In the genomic region with DNA sequence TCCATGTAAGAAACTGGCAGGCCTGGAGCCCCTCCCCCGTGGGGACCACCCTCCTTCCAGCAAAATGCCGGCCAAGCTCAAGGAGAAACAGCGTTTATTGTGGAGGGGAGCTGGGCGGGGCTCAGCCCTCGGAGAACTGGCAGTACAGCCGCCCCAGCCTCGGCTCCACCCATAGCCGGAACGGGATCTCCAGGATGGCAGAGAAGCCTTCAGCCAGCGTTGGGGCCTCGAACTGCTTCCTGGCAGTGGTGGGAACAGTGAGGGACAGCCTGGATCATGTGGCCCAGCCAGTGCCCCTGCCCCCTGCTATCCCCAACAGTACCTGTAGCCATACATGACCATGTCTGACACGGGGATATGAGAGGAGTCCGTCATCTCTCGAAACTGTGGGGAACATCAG, we compare ENCODE assay signal across 12 cellular contexts. TPM values are rescaled to one million over a fixed set of nuclear protein-coding genes. Genes with fewer than 3 reads are reported as not detected.
DNase-seq lines count a peak whose midpoint lies in the region; TF ChIP-seq lines count a peak whose summit lies in the region.
"Had no signal": no experiment of that assay in that cellular context is flagged by ENCODE, and none has a peak within 500 bp of the region (broad histone marks: within the 10 kb centered on the region; RNA-seq: fewer than 3 reads in every experiment).

No MANE protein-coding gene starts in this region.

- no peaks in the 10 kb centered on the region for H3K27me3 ChIP-seq in H9 (ENCODE audit: insufficient read depth, low read length)
- H3K27me3 ChIP-seq in spleen (replicated peaks in 1 of 7): no peaks in the 10 kb centered on the region

- H3K4me1 Mint-ChIP-seq in H9: peaks cover 16 to 34% of the 10 kb centered on the region in 2 experiments

- no peak overlapping the region for H2BK12ac ChIP-seq in H9 (ENCODE audit: insufficient read length, low read depth, low read length)

- no peak for TF ChIP-seq POLR2A in spleen (IDR thresholded peaks at IDR 0.05)

- H4K8ac ChIP-seq in H9 (replicated peaks; ENCODE audit: insufficient read length, low read depth, low read length): no peak overlapping the region

- H2BK120ac ChIP-seq in H9 (ENCODE audit: low read depth, low read length, poor library complexity, severe bottlenecking): no peak overlapping the region

- H3K27ac ChIP-seq in H9 (ENCODE audit: insufficient read length, low read depth, low read length) (no peak overlapping the region), SK-N-MC (peak overlapping the region; percentile 70; the same call in 1 of the 2 replicates), spleen (peak overlapping the region; percentile 42 to 87 (median 79))

- WGBS in H9 (ENCODE audit: extremely low coverage, insufficient read length, low lambda C conversion rate): no CpG with 5 or more reads among the region's 14 CpGs
- WGBS in spleen, 5 donors: 34 to 76% (median 70%) methylated on average over 3 to 14 of the region's 14 CpGs

- no peak overlapping the region for H3K4me3 ChIP-seq in SK-N-MC
- peak overlapping the region in 2 of 8 donors; percentile 10 to 42 for H3K4me3 ChIP-seq in spleen

- no peaks in the 10 kb centered on the region; the same call in 1 of the 2 replicates for H3K79me2 ChIP-seq in H9 (ENCODE audit: insufficient read depth, low read length)

- H2BK15ac ChIP-seq in H9 (ENCODE audit: low read depth, low read length): no peak overlapping the region

- peaks cover 76% of the 10 kb centered on the region for H3K36me3 ChIP-seq in SK-N-MC (ENCODE audit: insufficient read depth, low read length)
- peaks cover 4 to 92% (median 85%) of the 10 kb centered on the region in 6 donors for H3K36me3 ChIP-seq in spleen

- H3K27ac Mint-ChIP-seq in H9: peak overlapping the region in 1 of 3 experiments; percentile 87; a peak in 4 of 7 replicates
- H3K27ac Mint-ChIP-seq: T-cell had no signal

- H2BK5ac ChIP-seq in H9 (ENCODE audit: insufficient read length, low read length): no peak overlapping the region

- no peak overlapping the region for H4K5ac ChIP-seq in H9 (ENCODE audit: insufficient read length, low read depth, low read length)

- H3K9ac ChIP-seq in H9 (ENCODE audit: extremely low read depth, insufficient read length, low read length) (no peak overlapping the region), SK-N-MC (ENCODE audit: insufficient read length) (no peak overlapping the region)

- no peaks in the 10 kb centered on the region for H3K9me3 ChIP-seq in H9 (ENCODE audit: control insufficient read depth, low read depth, low read length)
- H3K9me3 ChIP-seq in SK-N-MC (ENCODE audit: low read depth, low read length): no peaks in the 10 kb centered on the region
- H3K9me3 ChIP-seq in spleen: no peaks in the 10 kb centered on the region

- no peak overlapping the region for H3K56ac ChIP-seq in H9 (ENCODE audit: insufficient read length, low read depth, low read length)

- H3K4me1 ChIP-seq in H9 (ENCODE audit: insufficient read depth, low read length) (no peaks in the 10 kb centered on the region), spleen (peaks cover 12 to 84% (median 44%) of the 10 kb centered on the region in 6 donors)

- no peak overlapping the region for H3K23ac ChIP-seq in H9 (ENCODE audit: insufficient read length, low read depth, low read length)

- H4K91ac ChIP-seq in H9 (ENCODE audit: insufficient read length, low read depth, low read length): no peak overlapping the region

- no peak overlapping the region for H3K4me3 Mint-ChIP-seq in H9
- H3K4me3 Mint-ChIP-seq: T-cell had no signal

- no peak overlapping the region for H3K4me2 ChIP-seq in H9 (ENCODE audit: insufficient read depth, insufficient read length, low read length)

- H3K23me2 ChIP-seq in H9 (ENCODE audit: insufficient read length, low read depth, low read length, poor library complexity, severe bottlenecking): no peaks in the 10 kb centered on the region

- peaks cover 0 to 4% of the 10 kb centered on the region in 2 experiments; a peak in 1 of 5 replicates for H3K9me3 Mint-ChIP-seq in H9
- H3K9me3 Mint-ChIP-seq: T-cell had no signal

- DNase-seq in H9: peak; percentile 68
- DNase-seq in SK-N-MC (ENCODE audit: low read depth, low spot score): no peak
- peak; percentile 42 for DNase-seq in iris pigment epithelial cell (ENCODE audit: low read depth)
- DNase-seq in spleen: peak; percentile 88
- no peak for DNase-seq in GM10248 (ENCODE audit: extremely low spot score)
- DNase-seq in SW480 (ENCODE audit: low spot score): no peak
- DNase-seq in NOMO-1 (lab: John Stamatoyannopoulos, UW; ENCODE audit: unreplicated experiment in 2 of 2): no peak
- no peak for DNase-seq in SKM-1 (lab: John Stamatoyannopoulos, UW; ENCODE audit: unreplicated experiment)
- DNase-seq: DMS79 treated with DMSO at 0.1 percent for 48 hours, erythroblast, NCI-H82, T-cell had no signal

- no peak overlapping the region for H3K18ac ChIP-seq in H9 (ENCODE audit: insufficient read length, low read depth, low read length)

- no peak overlapping the region for H3T11ph ChIP-seq in H9 (ENCODE audit: low read length)

- no peak overlapping the region for H2AFZ ChIP-seq in H9 (ENCODE audit: low read length)

- H4K20me1 ChIP-seq in H9 (ENCODE audit: control insufficient read depth, insufficient read depth, insufficient read length): peaks cover 3% of the 10 kb centered on the region

- no peak overlapping the region for H3K14ac ChIP-seq in H9 (ENCODE audit: insufficient read depth, low read length)

- CTCF ChIA-PET in GM10248 (lab: Yijun Ruan, JAX): no interaction called here

- intact Hi-C loops in spleen (cut with DNase I; ENCODE audit: low total_unique reads): no loop called here

- H2BK20ac ChIP-seq in H9 (ENCODE audit: low read depth, low read length, poor library complexity, severe bottlenecking): no peak overlapping the region

- no peak overlapping the region for H3K4ac ChIP-seq in H9 (ENCODE audit: low read depth, low read length)

- POLR2A ChIA-PET in GM10248 (lab: Yijun Ruan, JAX): no interaction called here

- H2AK5ac ChIP-seq in H9 (ENCODE audit: insufficient read length, low read length): no peak overlapping the region

- TF ChIP-seq CTCF in H9 (conservative IDR thresholded peaks at IDR 0.05): no peak
- no peak for TF ChIP-seq CTCF in spleen (IDR thresholded peaks at IDR 0.05 in 8 of 11, conservative IDR thresholded peaks at IDR 0.05 in 3 of 11)
- TF ChIP-seq CTCF in GM10248 (IDR thresholded peaks at IDR 0.05; ENCODE audit: control extremely low read depth, extremely low read depth, low read depth, missing control alignments): no peak

- peaks cover 28 to 84% (median 69%) of the 10 kb centered on the region in 3 experiments for H3K36me3 Mint-ChIP-seq in H9 (ENCODE audit: insufficient read depth in 1 of 3, low read depth in 3 of 3)

- H3K27me3 Mint-ChIP-seq in H9 (ENCODE audit: low read depth): peaks cover 3% of the 10 kb centered on the region
- H3K27me3 Mint-ChIP-seq: T-cell had no signal

- peaks cover 5% of the 10 kb centered on the region for H3K79me1 ChIP-seq in H9 (ENCODE audit: insufficient read depth, low read depth, low read length, poor library complexity, severe bottlenecking)

RNA-seq across cellular contexts. Expression of gene PNKP, which starts 6.2 kb away (rescaled TPM):
- total RNA-seq in H9 (2021) (144 and 157 TPM in 2 replicates), spleen (100 to 1,000 TPM in 5 of 7 donors, 10 to 100 TPM in 2; 80.9 to 203 (median 111) TPM)
- polyA plus RNA-seq in spleen: 100 to 1,000 TPM in 1 of 3 donors, 10 to 100 TPM in 2; 36.6 to 135 (median 66.2) TPM

RNA-seq across cellular contexts. Expression of gene PTOV1, which starts 10.2 kb away (rescaled TPM):
- total RNA-seq in H9 (2021): 309 and 317 TPM in 2 replicates
- 100 to 1,000 TPM in 3 of 7 donors, 10 to 100 TPM in 4; 69.6 to 127 (median 98.4) TPM for total RNA-seq in spleen
- polyA plus RNA-seq in spleen: 100 to 1,000 TPM in 1 of 3 donors, 10 to 100 TPM in 2; 61.4 to 120 (median 70.9) TPM

RNA-seq across cellular contexts. Expression of gene AKT1S1, which starts 16.0 kb away (rescaled TPM):
- total RNA-seq in H9 (2021) (43.5 and 44.6 TPM in 2 replicates), spleen (10 to 100 TPM in 6 of 7 donors, 1 to 10 TPM in 1; 8.7 to 27.8 (median 20.1) TPM)
- polyA plus RNA-seq in spleen: 10 to 100 TPM; 11.6 to 24.8 (median 13.9) TPM

RNA-seq across cellular contexts. Expression of gene TBC1D17, which starts 16.4 kb away (rescaled TPM):
- total RNA-seq in H9 (2021) (33.6 and 33.9 TPM in 2 replicates), spleen (10 to 100 TPM; 26.8 to 53.5 (median 38.2) TPM)
- polyA plus RNA-seq in spleen: 10 to 100 TPM; 20.8 to 39.8 (median 34.9) TPM

RNA-seq across cellular contexts. Expression of gene IL4I1, which starts 35.6 kb away (rescaled TPM):
- total RNA-seq in H9 (2021) (0.29 and 0.61 TPM in 2 replicates), spleen (10 to 100 TPM in 1 of 7 donors, 1 to 10 TPM in 6; 1.1 to 20.2 (median 2.8) TPM)
- 1 to 10 TPM; 3.9 to 9.3 (median 6.4) TPM for polyA plus RNA-seq in spleen

Comparison
In these comparisons a context has a peak if more than half of its experiments do, and no peak if none do; other contexts are left out.
1. DNase-seq: peak in H9 (single experiment), iris pigment epithelial cell (single experiment) and spleen (single experiment); none in SK-N-MC (single experiment), GM10248 (single experiment), SW480 (single experiment), NOMO-1 (0 of 2) and SKM-1 (single experiment).